ENCODE assay signal across 1 cellular context in genomic region chr1:119046429-119047039, GRCh38.
TF ChIP-seq lines count a peak whose summit lies in the region.

No MANE protein-coding gene starts in this region.

TF ChIP-seq in IMR-90, 13 proteins besides CTCF, POLR2A, EP300 and RAD21:
- TF ChIP-seq NFE2L2 (IDR thresholded peaks at IDR 0.05; ENCODE audit: low read depth, low read length), result no peak
- no peak for TF ChIP-seq MAZ (IDR thresholded peaks at IDR 0.05; ENCODE audit: borderline replicate concordance, low read depth, low read length)
- TF ChIP-seq SMC3 (IDR thresholded peaks at IDR 0.05; ENCODE audit: low read depth, low read length), result no peak
- TF ChIP-seq MXI1 (IDR thresholded peaks at IDR 0.05; ENCODE audit: borderline replicate concordance, low read depth, low read length), result no peak
- TF ChIP-seq RCOR1 (IDR thresholded peaks at IDR 0.05; ENCODE audit: insufficient replicate concordance, low read length), result no peak
- TF ChIP-seq FOS (IDR thresholded peaks at IDR 0.05; ENCODE audit: low read depth, low read length), result no peak
- TF ChIP-seq CHD1 (IDR thresholded peaks at IDR 0.05; ENCODE audit: low read depth, low read length), result no peak
- no peak for TF ChIP-seq BHLHE40 (IDR thresholded peaks at IDR 0.05; ENCODE audit: low read depth, low read length)
- TF ChIP-seq ELK1 (IDR thresholded peaks at IDR 0.05; ENCODE audit: borderline replicate concordance, low read depth, low read length), result no peak
